Comparison of ENCODE assay signal across 8 cellular contexts in genomic region chr6:159693128-159693893, GRCh38. TPM values are rescaled to one million over a fixed set of nuclear protein-coding genes. Genes with fewer than 3 reads are reported as not detected.
DNase-seq lines count a peak whose midpoint lies in the region; ATAC-seq and TF ChIP-seq lines count a peak whose summit lies in the region.

TSS of gene SOD2 (minus strand) at chr6:159693241. CDS start at chr6:159693167, 74 bp downstream.

- intact Hi-C loops in T-helper 1 cell treated with Interleukin-12 subunit alpha and Interleukin-12 subunit beta and Interleukin-4 antibody, amounts not matched to agents 30 ng/mL and 1 ng/mL, for 36 hours (cut with micrococcal nuclease) = loop anchor here (1.0 to 10.0 kb wide), 8 partner anchors 33 to 1869 kb away; partner anchors contain the start of genes GTF2H5, SERAC1, SNX9 and SYTL3
- intact Hi-C loops in adrenal gland (cut with DNase I) (loop anchor here (5.0 to 10.0 kb wide), 2 partner anchors 34 to 71 kb away; partner anchors contain the start of genes ACAT2 (in 1 of the 2) and WTAP (in 1 of the 2)), left cardiac atrium (cut with DNase I) (loop anchor here in 1 of 2 donors (2.0 kb wide), 1 partner anchor 95 kb away; the partner anchor contains the start of gene TCP1), upper lobe of right lung (cut with DNase I) (no loop called here)

- TF ChIP-seq CTCF in GM13977 (IDR thresholded peaks at IDR 0.05; ENCODE audit: extremely low read depth, insufficient read depth, missing control alignments) = no peak
- peak in 1 of 6 experiments; percentile 1 for TF ChIP-seq CTCF in adrenal gland (IDR thresholded peaks at IDR 0.05)
- TF ChIP-seq CTCF in progenitor cell of endocrine pancreas (IDR thresholded peaks at IDR 0.05; ENCODE audit: unreplicated experiment) = no peak
- TF ChIP-seq CTCF in upper lobe of right lung (IDR thresholded peaks at IDR 0.05) = no peak

- DNase-seq in GM13977 (ENCODE audit: low spot score) (peak; percentile 89), NCI-H1417 treated with DMSO at 0.1 percent for 48 hours (lab: John Stamatoyannopoulos, UW) (peak; percentile 40), adrenal gland (peak; percentile 87 to 96 (median 93)), left cardiac atrium (peak; percentile 88), progenitor cell of endocrine pancreas (ENCODE audit: low spot score, unreplicated experiment) (peak; percentile 82), upper lobe of right lung (peak; percentile 95)

- H3K4me3 ChIP-seq in adrenal gland = peak within 1 kb of the TSS; percentile 41 to 94 (median 84)
- peak within 1 kb of the TSS; percentile 84 for H3K4me3 ChIP-seq in upper lobe of right lung

- H3K4me3 Mint-ChIP-seq in progenitor cell of endocrine pancreas (ENCODE audit: low read depth) = peak within 1 kb of the TSS; percentile 89

- in situ Hi-C loops in GM13977 (cut with MboI; ENCODE audit: low pct_unique_long_range_greater_than_20kb, low sequenced_read_pairs, unreplicated experiment) = no loop called here

- TF ChIP-seq POLR2A in adrenal gland (IDR thresholded peaks at IDR 0.05) = peak; percentile 80 to 86

- H3K27ac ChIP-seq in adrenal gland (peak within 1 kb of the TSS; percentile 95 to 98 (median 97)), upper lobe of right lung (peak within 1 kb of the TSS; percentile 96)

- ATAC-seq in HG02763 (IDR thresholded peaks at IDR 0.05; ENCODE audit: unreplicated experiment) = peak; percentile 79
- peak; percentile 88 to 91 for ATAC-seq in left cardiac atrium
- ATAC-seq in upper lobe of right lung = peak; percentile 91

- H3K27me3 Mint-ChIP-seq in progenitor cell of endocrine pancreas = no peaks in the 10 kb centered on the region

- no peaks in the 10 kb centered on the region for H3K27me3 ChIP-seq in adrenal gland
- H3K27me3 ChIP-seq in upper lobe of right lung = no peaks in the 10 kb centered on the region

- H3K36me3 Mint-ChIP-seq in progenitor cell of endocrine pancreas (ENCODE audit: insufficient read depth) = peaks cover 5% of the 10 kb centered on the region

- peak within 1 kb of the TSS; percentile 97 for H3K27ac Mint-ChIP-seq in progenitor cell of endocrine pancreas

- WGBS in adrenal gland, 4 donors = 0% methylated on average over 6 to 74 of the region's 74 CpGs

- H3K9me3 ChIP-seq in adrenal gland (replicated peaks in 1 of 3) = no peaks in the 10 kb centered on the region
- H3K9me3 ChIP-seq in upper lobe of right lung = no peaks in the 10 kb centered on the region

- peaks cover 0 to 19% of the 10 kb centered on the region in 2 donors for H3K36me3 ChIP-seq in adrenal gland (replicated peaks in 1 of 2)
- peaks cover 17% of the 10 kb centered on the region for H3K36me3 ChIP-seq in upper lobe of right lung

- H3K4me1 Mint-ChIP-seq in progenitor cell of endocrine pancreas (ENCODE audit: low read depth) = peaks cover 22% of the 10 kb centered on the region

- no peaks in the 10 kb centered on the region for H3K9me3 Mint-ChIP-seq in progenitor cell of endocrine pancreas (ENCODE audit: low read depth)

- peaks cover 34 to 47% of the 10 kb centered on the region in 2 donors for H3K4me1 ChIP-seq in adrenal gland (replicated peaks in 1 of 2)
- H3K4me1 ChIP-seq in upper lobe of right lung = peaks cover 36% of the 10 kb centered on the region

RNA-seq across cellular contexts. Expression of gene SOD2, which starts in this region (rescaled TPM):
- total RNA-seq in T-helper 1 cell treated with Interleukin-12 subunit alpha and Interleukin-12 subunit beta and Interleukin-4 antibody, amounts not matched to agents 30 ng/mL and 1 ng/mL, for 36 hours = 63.1 and 63.9 TPM in 2 replicates
- total RNA-seq in adrenal gland (1,000 to 10,000 TPM in 2 of 8 donors, 100 to 1,000 TPM in 6; 312 to 3,032 (median 460) TPM), left cardiac atrium (100 to 1,000 TPM; 527 to 576 TPM), progenitor cell of endocrine pancreas (64.8 and 68.9 TPM in 2 replicates), upper lobe of right lung (374 TPM)
- polyA plus RNA-seq in adrenal gland = 100 to 1,000 TPM; 129 to 348 (median 208) TPM

Comparison
In these comparisons a context has a peak if more than half of its experiments do, and no peak if none do; other contexts are left out.
1. Peak in every context shown above with its lines: DNase-seq, ATAC-seq, H3K4me3 ChIP-seq and H3K27ac ChIP-seq.
2. DNase-seq: peak in every context shown above with its lines; median percentile 95 in upper lobe of right lung; 93 in adrenal gland; 89 in GM13977; 88 in left cardiac atrium; 82 in progenitor cell of endocrine pancreas; 40 in NCI-H1417 treated with DMSO at 0.1 percent for 48 hours.